In the genomic region with DNA sequence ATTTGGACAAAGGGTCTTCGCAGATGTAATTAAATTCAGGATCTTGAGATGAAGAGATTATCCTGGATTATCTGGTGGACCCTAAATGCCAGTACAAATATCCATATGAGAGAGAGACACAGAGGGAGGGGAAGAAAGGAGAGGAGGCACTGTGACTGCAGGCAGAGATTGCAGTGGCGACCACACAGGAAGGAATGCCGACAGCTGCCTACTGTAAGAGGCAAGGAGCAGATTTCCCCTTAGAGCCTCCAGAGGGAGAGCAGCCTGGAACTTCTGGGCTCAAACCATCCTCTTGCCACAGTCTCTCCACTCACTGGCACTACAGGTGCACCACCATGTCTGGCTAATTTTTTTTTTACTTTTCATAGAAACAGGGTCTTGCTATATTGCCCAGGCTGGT, we compare ENCODE assay signal across 24 cellular contexts.
DNase-seq lines count a peak whose midpoint lies in the region; ATAC-seq and TF ChIP-seq lines count a peak whose summit lies in the region.
"Had no signal": no experiment of that assay in that cellular context is flagged by ENCODE, and none has a peak within 500 bp of the region (broad histone marks: within the 10 kb centered on the region; RNA-seq: fewer than 3 reads in every experiment).

No MANE protein-coding gene starts in this region.

- H2AFZ ChIP-seq in trophoblast cell (ENCODE audit: insufficient read depth, low read length, poor library complexity) = no peak overlapping the region

- no peak overlapping the region for H2AK5ac ChIP-seq in trophoblast cell (ENCODE audit: low read length)

- no peak overlapping the region for H3K23ac ChIP-seq in trophoblast cell (ENCODE audit: low read length)

- H3K4me3 ChIP-seq in SJSA1 (no peak overlapping the region), trophoblast cell (ENCODE audit: low read depth, low read length) (no peak overlapping the region), sigmoid colon (no peak overlapping the region)
- H3K4me3 ChIP-seq: A549, GM12878, MG63 had no signal

- peaks cover 24% of the 10 kb centered on the region for H3K36me3 ChIP-seq in SJSA1
- peaks cover 0 to 2% of the 10 kb centered on the region in 2 experiments for H3K36me3 ChIP-seq in trophoblast cell (ENCODE audit: control insufficient read depth in 1 of 2, insufficient read depth in 2 of 2, low read length in 2 of 2)
- H3K36me3 ChIP-seq in sigmoid colon = no peaks in the 10 kb centered on the region
- H3K36me3 ChIP-seq: MG63 had no signal

- H3K27ac ChIP-seq in SJSA1 = peak overlapping the region; percentile 12
- no peak overlapping the region for H3K27ac ChIP-seq in trophoblast cell (ENCODE audit: low read depth, low read length)
- no peak overlapping the region for H3K27ac ChIP-seq in sigmoid colon
- H3K27ac ChIP-seq: A549 had no signal

- no peak for TF ChIP-seq POLR2A in sigmoid colon (IDR thresholded peaks at IDR 0.05)

- H3K9me3 ChIP-seq in SJSA1 (replicated peaks) (no peaks in the 10 kb centered on the region), trophoblast cell (ENCODE audit: insufficient read depth, low read depth, low read length) (no peaks in the 10 kb centered on the region), sigmoid colon (no peaks in the 10 kb centered on the region)
- H3K9me3 ChIP-seq: A549 had no signal

- no CpG with 5 or more reads among the region's 3 CpGs for WGBS in trophoblast cell (ENCODE audit: extremely low coverage, insufficient coverage, insufficient read length)
- 87 to 93% methylated on average over 3 of the region's 3 CpGs for WGBS in sigmoid colon, 2 donors

- H3K4ac ChIP-seq in trophoblast cell (ENCODE audit: low read depth, low read length) = peak overlapping the region; percentile 22

- H3K9ac ChIP-seq in trophoblast cell (ENCODE audit: low read length) = no peak overlapping the region

- TF ChIP-seq EP300 in sigmoid colon (IDR thresholded peaks at IDR 0.05) = no peak

- H3K18ac ChIP-seq in trophoblast cell (ENCODE audit: low read length) = no peak overlapping the region

- H3K14ac ChIP-seq in trophoblast cell (ENCODE audit: low read length) = no peak overlapping the region

- DNase-seq in HT1080 (ENCODE audit: low read depth) (peak; percentile 3), SJSA1 (ENCODE audit: low read depth in 1 of 2, low spot score in 2 of 2) (peak; percentile 53 to 60), iris pigment epithelial cell (ENCODE audit: low read depth) (peak; percentile 13), trophoblast cell (no peak), NCI-H1436 (lab: John Stamatoyannopoulos, UW) (no peak), NCI-H774 (lab: John Stamatoyannopoulos, UW) (no peak), sigmoid colon (no peak)
- DNase-seq: Calu3; CD4-positive, alpha-beta T cell; Karpas-422; MG63; NCI-H1048; NCI-H146; NCI-H2029 treated with DMSO at 0.1 percent for 48 hours; NCI-H2171 treated with DMSO at 0.1 percent for 48 hours; NCI-H446; NCI-H526 treated with DMSO at 0.1 percent for 48 hours; NK-92 treated with Interleukin-12 subunit alpha and Interleukin-12 subunit beta, amount 100 ng/mL, for 24 hours; OCI-M1; SHP77 had no signal

- no peak overlapping the region for H2BK120ac ChIP-seq in trophoblast cell (ENCODE audit: insufficient read depth, low read length, poor library complexity)

- no peaks in the 10 kb centered on the region for H3K79me1 ChIP-seq in trophoblast cell (ENCODE audit: low read length)

- ATAC-seq in GM21390 (IDR thresholded peaks at IDR 0.05; ENCODE audit: unreplicated experiment) = no peak
- ATAC-seq: A549, GM12878, SK-N-SH treated with all-trans-retinoic acid at 6 μM for 48 hours had no signal

- no peak overlapping the region for H3K4me2 ChIP-seq in trophoblast cell (ENCODE audit: low read length)
- H3K4me2 ChIP-seq: A549 had no signal

- H3K79me2 ChIP-seq in trophoblast cell (ENCODE audit: control insufficient read depth, insufficient read depth, low read length, poor library complexity) = peaks cover 3% of the 10 kb centered on the region

- H3K4me1 ChIP-seq in SJSA1 (replicated peaks) = peaks cover 42% of the 10 kb centered on the region
- peaks cover 8 to 20% of the 10 kb centered on the region in 2 experiments for H3K4me1 ChIP-seq in trophoblast cell (ENCODE audit: control insufficient read depth in 1 of 2, insufficient read depth in 2 of 2, low read length in 2 of 2)
- no peaks in the 10 kb centered on the region for H3K4me1 ChIP-seq in sigmoid colon

- H2BK5ac ChIP-seq in trophoblast cell (ENCODE audit: low read depth, low read length, poor library complexity) = no peak overlapping the region

- no peak overlapping the region for H4K8ac ChIP-seq in trophoblast cell (ENCODE audit: low read depth, low read length)

- intact Hi-C loops in sigmoid colon (cut with DNase I) = no loop called here

- no peak overlapping the region for H2BK12ac ChIP-seq in trophoblast cell (ENCODE audit: low read length)

- no peak overlapping the region for H4K91ac ChIP-seq in trophoblast cell (ENCODE audit: low read depth, low read length)

- TF ChIP-seq CTCF in sigmoid colon (IDR thresholded peaks at IDR 0.05) = no peak

- H3K27me3 ChIP-seq in SJSA1 (replicated peaks) (no peaks in the 10 kb centered on the region), trophoblast cell (ENCODE audit: insufficient read depth, low read length) (no peaks in the 10 kb centered on the region), sigmoid colon (no peaks in the 10 kb centered on the region)

- no peak overlapping the region for H4K12ac ChIP-seq in trophoblast cell (ENCODE audit: low read depth, low read length)

Comparison
In these comparisons a context has a peak if more than half of its experiments do, and no peak if none do; other contexts are left out.
1. DNase-seq: peak in HT1080 (single experiment), SJSA1 (2 of 2) and iris pigment epithelial cell (single experiment); none in trophoblast cell (0 of 2), NCI-H1436 (single experiment), NCI-H774 (single experiment) and sigmoid colon (single experiment).